In the genomic region with DNA sequence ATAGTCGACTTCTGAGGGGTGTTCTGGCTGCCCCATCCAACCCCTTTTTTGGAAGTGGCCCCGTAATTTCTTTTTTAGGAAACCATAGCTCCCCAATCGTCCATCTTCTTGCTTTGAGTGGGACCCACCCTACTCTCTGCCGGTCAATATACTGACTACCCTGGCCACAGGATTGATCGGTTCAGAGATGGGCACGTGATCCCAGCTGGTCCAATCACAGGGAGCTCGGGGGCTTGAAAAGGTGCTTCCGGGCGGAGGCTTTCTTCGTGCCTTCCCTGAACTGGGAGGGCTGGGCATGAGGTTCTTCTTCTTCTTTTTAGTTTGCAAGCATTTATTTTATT, we compare ENCODE assay signal across 15 cellular contexts.
DNase-seq lines count a peak whose midpoint lies in the region; ATAC-seq and TF ChIP-seq lines count a peak whose summit lies in the region.
"Had no signal": no experiment of that assay in that cellular context is flagged by ENCODE, and none has a peak within 500 bp of the region (broad histone marks: within the 10 kb centered on the region; RNA-seq: fewer than 3 reads in every experiment).

No MANE protein-coding gene starts in this region.

- 90 to 92% (median 91%) methylated on average over 10 of the region's 10 CpGs for WGBS in heart left ventricle, 4 donors
- WGBS in lung, 2 donors, result 83 to 88% methylated on average over 10 of the region's 10 CpGs

- TF ChIP-seq CTCF in heart left ventricle (IDR thresholded peaks at IDR 0.05) (no peak), VCaP (conservative IDR thresholded peaks at IDR 0.05) (no peak), lung (IDR thresholded peaks at IDR 0.05; ENCODE audit: control extremely low read depth, extremely low read depth) (no peak)

- H3K27ac ChIP-seq in heart left ventricle (peak overlapping the region in 10 of 12 donors; percentile 58 to 88 (median 76)), VCaP (peak overlapping the region; percentile 77), lung (ENCODE audit: low read depth in 1 of 2, low read length in 1 of 2) (peak overlapping the region in 1 of 2 donors; percentile 49)
- H3K27ac ChIP-seq: PC-9 had no signal

- no peak for TF ChIP-seq POLR2A in heart left ventricle (IDR thresholded peaks at IDR 0.05)

- ATAC-seq in heart left ventricle (no peak), Right ventricle myocardium superior (ENCODE audit: poor library complexity) (no peak), lung (ENCODE audit: insufficient read depth, low FRiP score) (no peak), HG03565 (IDR thresholded peaks at IDR 0.05; ENCODE audit: unreplicated experiment) (no peak)
- ATAC-seq: CD8-positive, alpha-beta T cell had no signal

- no peaks in the 10 kb centered on the region for H3K27me3 ChIP-seq in heart left ventricle
- no peaks in the 10 kb centered on the region for H3K27me3 ChIP-seq in lung (ENCODE audit: control insufficient read depth, insufficient read depth)

- H3K36me3 ChIP-seq in heart left ventricle (no peaks in the 10 kb centered on the region), lung (ENCODE audit: control insufficient read depth in 2 of 2, insufficient read depth in 2 of 2, low read length in 2 of 2) (no peaks in the 10 kb centered on the region)

- H3K9me3 ChIP-seq in heart left ventricle (peaks cover 0 to 8% (median 0%) of the 10 kb centered on the region in 12 donors), lung (ENCODE audit: control insufficient read depth in 2 of 2, insufficient read depth in 1 of 2, low read length in 1 of 2) (peaks cover 0 to 3% of the 10 kb centered on the region in 2 donors)

- intact Hi-C loops in heart left ventricle (cut with DNase I), result loop anchor here in 1 of 10 donors (2.0 to 5.0 kb wide), 2 partner anchors 46 to 52 kb away; no protein-coding TSS in a partner anchor
- intact Hi-C loops in Right ventricle myocardium superior (cut with DNase I), result no loop called here

- H3K4me1 ChIP-seq in heart left ventricle, result peaks cover 10 to 53% (median 27%) of the 10 kb centered on the region in 12 donors
- peaks cover 4 to 10% of the 10 kb centered on the region in 2 donors for H3K4me1 ChIP-seq in lung (ENCODE audit: control insufficient read depth in 2 of 2, insufficient read depth in 2 of 2, low read length in 2 of 2)

- H3K4me3 ChIP-seq in heart left ventricle, result no peak overlapping the region
- H3K4me3 ChIP-seq in lung, result no peak overlapping the region
- H3K4me3 ChIP-seq: PC-9 had no signal

- DNase-seq in heart left ventricle (peak in 1 of 5 donors; percentile 9), Right ventricle myocardium superior (no peak), lung (ENCODE audit: low spot score) (peak; percentile 17), ureter (ENCODE audit: low spot score) (peak; percentile 27), T1000 (lab: John Stamatoyannopoulos, UW) (no peak), kidney glomerular epithelial cell (lab: John Stamatoyannopoulos, UW) (no peak)
- DNase-seq: dermis blood vessel endothelial cell, erythroblast, mammary epithelial cell, natural killer cell, NCI-H2029 treated with DMSO at 0.1 percent for 48 hours, PC-9 had no signal

Comparison
In these comparisons a context has a peak if more than half of its experiments do, and no peak if none do; other contexts are left out.
1. DNase-seq: peak in lung (single experiment) and ureter (single experiment); none in Right ventricle myocardium superior (single experiment), T1000 (single experiment) and kidney glomerular epithelial cell (single experiment).